ENCODE assay signal across 14 cellular contexts in genomic region chr4:89022426-89023128, GRCh38.
"Had no signal": no experiment of that assay in that cellular context is flagged by ENCODE, and none has a peak within 500 bp of the region (broad histone marks: within the 10 kb centered on the region; RNA-seq: fewer than 3 reads in every experiment).

No MANE protein-coding gene starts in this region.

- H3K27ac ChIP-seq: lower lobe of right lung, neural progenitor cell, sigmoid colon, transverse colon, vagina had no signal

- H3K9me3 Mint-ChIP-seq: activated T-cell treated with anti-CD3 and anti-CD28 coated beads, Interleukin-2, amount 50 U/mL, for 4 hours; mesothelial cell of epicardium; neural progenitor cell; stimulated activated memory B cell treated with anti-CD40 and anti-IgM and Interleukin-4, amounts not matched to agents 10 μg/mL and 1 μg/mL and 100 μg/mL, for 72 hours had no signal

- H3K36me3 Mint-ChIP-seq: activated naive CD8-positive, alpha-beta T cell; stimulated activated memory B cell treated with anti-CD40 and anti-IgM and Interleukin-4, amounts not matched to agents 10 μg/mL and 1 μg/mL and 100 μg/mL, for 72 hours had no signal

- H3K4me3 Mint-ChIP-seq: activated naive CD8-positive, alpha-beta T cell; activated T-cell treated with anti-CD3 and anti-CD28 coated beads, Interleukin-2, amount 50 U/mL, for 4 hours; mesothelial cell of epicardium; neural progenitor cell; stimulated activated memory B cell treated with anti-CD40 and anti-IgM and Interleukin-4, amounts not matched to agents 10 μg/mL and 1 μg/mL and 100 μg/mL, for 72 hours had no signal

- DNase-seq: activated effector memory CD4-positive, alpha-beta T cell treated with anti-CD3 and anti-CD28 coated beads, Interleukin-2, amount 50 U/mL, for 16 hours; activated T-cell treated with anti-CD3 and anti-CD28 coated beads, Interleukin-2, amount 50 U/mL, for 4 hours; amniotic stem cell; left cardiac atrium; lower lobe of right lung; sigmoid colon; substantia nigra; transverse colon had no signal

- H3K27me3 ChIP-seq: neural progenitor cell, sigmoid colon, transverse colon, vagina had no signal

- H3K27me3 Mint-ChIP-seq: activated naive CD8-positive, alpha-beta T cell; stimulated activated memory B cell treated with anti-CD40 and anti-IgM and Interleukin-4, amounts not matched to agents 10 μg/mL and 1 μg/mL and 100 μg/mL, for 72 hours had no signal

- H3K36me3 ChIP-seq: transverse colon, vagina had no signal

- H3K27ac Mint-ChIP-seq: activated naive CD8-positive, alpha-beta T cell; neural progenitor cell; stimulated activated memory B cell treated with anti-CD40 and anti-IgM and Interleukin-4, amounts not matched to agents 10 μg/mL and 1 μg/mL and 100 μg/mL, for 72 hours had no signal

- H3K4me1 Mint-ChIP-seq: neural progenitor cell; stimulated activated memory B cell treated with anti-CD40 and anti-IgM and Interleukin-4, amounts not matched to agents 10 μg/mL and 1 μg/mL and 100 μg/mL, for 72 hours had no signal

- ATAC-seq: activated T-cell treated with anti-CD3 and anti-CD28 coated beads, Interleukin-2, amount 50 U/mL, for 4 hours; esophagus mucosa; lower lobe of right lung; stimulated activated memory B cell treated with anti-CD40 and anti-IgM and Interleukin-4, amounts not matched to agents 10 μg/mL and 1 μg/mL and 100 μg/mL, for 72 hours had no signal

- H3K4me3 ChIP-seq: lower lobe of right lung, neural progenitor cell, sigmoid colon, transverse colon, vagina had no signal

- H3K9me3 ChIP-seq: lower lobe of right lung, sigmoid colon, transverse colon, vagina had no signal

- H3K4me1 ChIP-seq: lower lobe of right lung, neural progenitor cell, vagina had no signal
